ENCODE assay signal across 20 cellular contexts in genomic region chr9:34564617-34565016, GRCh38. TPM values are rescaled to one million over a fixed set of nuclear protein-coding genes. Genes with fewer than 3 reads are reported as not detected.
A peak's percentile ranks its signal among the peaks of the same experiment; 100 is the strongest.
DNase-seq lines count a peak whose midpoint lies in the region; FAIRE-seq and TF ChIP-seq lines count a peak whose summit lies in the region.
"Had no signal": no experiment of that assay in that cellular context is flagged by ENCODE, and none has a peak within 500 bp of the region (broad histone marks: within the 10 kb centered on the region; RNA-seq: fewer than 3 reads in every experiment).

No MANE protein-coding gene starts in this region.

- H3K36me3 ChIP-seq in kidney (ENCODE audit: control insufficient read depth in 1 of 2, insufficient read depth in 2 of 2, low read length in 2 of 2), result no peaks in the 10 kb centered on the region
- H3K36me3 ChIP-seq in OCI-LY7 (ENCODE audit: insufficient read depth, low read length), result no peaks in the 10 kb centered on the region

- H3K4me3 ChIP-seq in kidney (ENCODE audit: low read length in 2 of 2) (no peak overlapping the region), OCI-LY7 (ENCODE audit: low read depth, low read length, poor library complexity, severe bottlenecking) (no peak overlapping the region)
- H3K4me3 ChIP-seq: GM12878 had no signal

- H3K4me1 ChIP-seq in kidney (ENCODE audit: control insufficient read depth in 1 of 2, insufficient read depth in 1 of 2, low read depth in 1 of 2, low read length in 2 of 2), result peaks cover 3 to 5% of the 10 kb centered on the region in 2 donors
- H3K4me1 ChIP-seq in OCI-LY7 (ENCODE audit: insufficient read depth, low read length, poor library complexity, severe bottlenecking), result no peaks in the 10 kb centered on the region

- POLR2A ChIA-PET in OCI-LY7 (lab: Charles Lee), result no interaction called here

- H3K9me3 Mint-ChIP-seq in brain (no peaks in the 10 kb centered on the region), nephron progenitor cell (no peaks in the 10 kb centered on the region)

- H3K36me3 Mint-ChIP-seq in brain (peaks cover 59% of the 10 kb centered on the region), nephron progenitor cell (ENCODE audit: low read depth) (peaks cover 52% of the 10 kb centered on the region)
- H3K36me3 Mint-ChIP-seq: CD4-positive, CD25-positive, alpha-beta regulatory T cell had no signal

- peaks cover 2% of the 10 kb centered on the region for H3K27me3 Mint-ChIP-seq in brain
- peaks cover 7% of the 10 kb centered on the region for H3K27me3 Mint-ChIP-seq in nephron progenitor cell (ENCODE audit: low read depth, poor library complexity)

- no peak for TF ChIP-seq CTCF in brain (conservative IDR thresholded peaks at IDR 0.05)
- TF ChIP-seq CTCF in kidney (IDR thresholded peaks at IDR 0.05; ENCODE audit: borderline replicate concordance, extremely low read depth, insufficient read depth), result no peak
- TF ChIP-seq CTCF in nephron progenitor cell (IDR thresholded peaks at IDR 0.05), result no peak
- TF ChIP-seq CTCF in OCI-LY7 (conservative IDR thresholded peaks at IDR 0.05; ENCODE audit: low read length), result no peak

- peak overlapping the region; percentile 39 to 85 (median 52) for H3K27ac Mint-ChIP-seq in brain
- peak overlapping the region; percentile 91 for H3K27ac Mint-ChIP-seq in nephron progenitor cell
- H3K27ac Mint-ChIP-seq: CD4-positive, CD25-positive, alpha-beta regulatory T cell; H9 had no signal

- no peaks in the 10 kb centered on the region for H4K20me1 ChIP-seq in OCI-LY7 (ENCODE audit: insufficient read depth, low read length)

- no peaks in the 10 kb centered on the region for H3K9me2 ChIP-seq in OCI-LY7 (ENCODE audit: insufficient read depth, low read length)

- H3K79me2 ChIP-seq in OCI-LY7 (ENCODE audit: insufficient read depth, low read depth, low read length), result no peaks in the 10 kb centered on the region

- DNase-seq in kidney (peak; percentile 58), nephron progenitor cell (no peak), OCI-LY7 (ENCODE audit: low spot score) (no peak), NCI-H510A (lab: John Stamatoyannopoulos, UW) (no peak)
- no peak for DNase-seq in stimulated activated CD4-positive, alpha-beta T cell treated with anti-CD3 and anti-CD28 coated beads, Interleukin-1b, Interleukin-23, amount 100 ng/mL, for 48 hours
- DNase-seq: ACHN; BE2C; C1 segment of cervical spinal cord; CD4-positive, CD25-positive, alpha-beta regulatory T cell; CD8-positive, alpha-beta memory T cell; COR-L47; DMS 273 treated with DMSO at 0.1 percent for 48 hours; DMS53; DND-41; EL; GOT3; H9 had no signal

- H3K9ac ChIP-seq in kidney (ENCODE audit: low read length in 2 of 2), result no peak overlapping the region

- H3K27ac ChIP-seq in kidney (ENCODE audit: low read depth in 2 of 2, low read length in 2 of 2) (no peak overlapping the region), OCI-LY7 (ENCODE audit: low read depth, low read length, poor library complexity, severe bottlenecking) (no peak overlapping the region)

- peaks cover 74% of the 10 kb centered on the region for H3K4me1 Mint-ChIP-seq in brain
- H3K4me1 Mint-ChIP-seq in nephron progenitor cell, result peaks cover 99% of the 10 kb centered on the region
- H3K4me1 Mint-ChIP-seq: CD4-positive, CD25-positive, alpha-beta regulatory T cell had no signal

- no peak overlapping the region for H2AFZ ChIP-seq in OCI-LY7 (ENCODE audit: low read length)

- intact Hi-C loops in kidney (cut with DNase I), result no loop called here
- intact Hi-C loops in OCI-LY7 (cut with micrococcal nuclease; ENCODE audit: unreplicated experiment), result no loop called here

- no peak overlapping the region for H3K4me2 ChIP-seq in OCI-LY7 (ENCODE audit: low read length)

- CTCF ChIA-PET in OCI-LY7 (lab: Charles Lee; ENCODE audit: unreplicated experiment), result no interaction called here

- no peak for FAIRE-seq in kidney (lab: Jason Lieb, UNC)
- FAIRE-seq: A204.1, GM12878 had no signal

- H3K4me3 Mint-ChIP-seq in brain, result no peak overlapping the region
- peak overlapping the region; percentile 59 for H3K4me3 Mint-ChIP-seq in nephron progenitor cell
- H3K4me3 Mint-ChIP-seq: CD4-positive, CD25-positive, alpha-beta regulatory T cell; CD8-positive, alpha-beta memory T cell; H9 had no signal

- no TSS peak for BruUV-seq in OCI-LY7 (replicated peaks; lab: Mats Ljungman, UMichigan)

- H3K9me3 ChIP-seq in kidney (ENCODE audit: control insufficient read depth in 1 of 2, low read length in 2 of 2) (no peaks in the 10 kb centered on the region), OCI-LY7 (ENCODE audit: low read length) (peaks cover 9% of the 10 kb centered on the region; the same call in 1 of the 2 replicates)
- H3K9me3 ChIP-seq: BE2C had no signal

RNA-seq across cellular contexts. Expression of gene CNTFR, which starts 24.9 kb away (rescaled TPM):
- 92.8 TPM for polyA plus RNA-seq in brain (ENCODE audit: insufficient read depth, low read depth, low replicate concordance)
- total RNA-seq in kidney, result 3.7 TPM
- 1.7 TPM for polyA plus RNA-seq in kidney (ENCODE audit: insufficient read depth, low read depth, low replicate concordance)
- not detected in 2 replicates for total RNA-seq in OCI-LY7 (2014; rRNA removed; shearing (Covaris generic))
- total RNA-seq in OCI-LY7 (2022), result not detected in 2 replicates
- total RNA-seq: CD4-positive, CD25-positive, alpha-beta regulatory T cell; CD8-positive, alpha-beta memory T cell; GM12878 had no signal
- polyA plus RNA-seq: CD4-positive, CD25-positive, alpha-beta regulatory T cell; CD8-positive, alpha-beta memory T cell; GM12878 had no signal

RNA-seq across cellular contexts. Expression of gene ENHO, which starts 41.8 kb away (rescaled TPM):
- polyA plus RNA-seq in brain (ENCODE audit: insufficient read depth, low read depth, low replicate concordance) (211 TPM), kidney (ENCODE audit: insufficient read depth, low read depth, low replicate concordance) (2.7 TPM)
- total RNA-seq in kidney (0.22 TPM), OCI-LY7 (2022) (0.46 and 0.91 TPM in 2 replicates)
- not detected in 2 replicates for total RNA-seq in OCI-LY7 (2014; rRNA removed; shearing (Covaris generic))
- total RNA-seq: GM12878 had no signal
- polyA plus RNA-seq: CD8-positive, alpha-beta memory T cell; GM12878 had no signal

RNA-seq across cellular contexts. Expression of gene RPP25L, which starts 47.3 kb away (rescaled TPM):
- polyA plus RNA-seq in brain (ENCODE audit: insufficient read depth, low read depth, low replicate concordance), result 30.9 TPM
- 21.9 TPM for total RNA-seq in kidney
- 73.8 TPM for polyA plus RNA-seq in kidney (ENCODE audit: insufficient read depth, low read depth, low replicate concordance)
- total RNA-seq in OCI-LY7 (2014; rRNA removed; shearing (Covaris generic)), result 33.6 and 40.3 TPM in 2 replicates
- 31.6 and 33.7 TPM in 2 replicates for total RNA-seq in OCI-LY7 (2022)

RNA-seq across cellular contexts. Expression of gene DCTN3, which starts 55.7 kb away (rescaled TPM):
- 314 TPM for polyA plus RNA-seq in brain (ENCODE audit: insufficient read depth, low read depth, low replicate concordance)
- total RNA-seq in kidney, result 92.0 TPM
- polyA plus RNA-seq in kidney (ENCODE audit: insufficient read depth, low read depth, low replicate concordance), result 175 TPM
- 79.7 and 80.3 TPM in 2 replicates for total RNA-seq in OCI-LY7 (2014; rRNA removed; shearing (Covaris generic))
- total RNA-seq in OCI-LY7 (2022), result 84.2 and 96.3 TPM in 2 replicates
